ENCODE assay signal across 8 cellular contexts in the genomic region with DNA sequence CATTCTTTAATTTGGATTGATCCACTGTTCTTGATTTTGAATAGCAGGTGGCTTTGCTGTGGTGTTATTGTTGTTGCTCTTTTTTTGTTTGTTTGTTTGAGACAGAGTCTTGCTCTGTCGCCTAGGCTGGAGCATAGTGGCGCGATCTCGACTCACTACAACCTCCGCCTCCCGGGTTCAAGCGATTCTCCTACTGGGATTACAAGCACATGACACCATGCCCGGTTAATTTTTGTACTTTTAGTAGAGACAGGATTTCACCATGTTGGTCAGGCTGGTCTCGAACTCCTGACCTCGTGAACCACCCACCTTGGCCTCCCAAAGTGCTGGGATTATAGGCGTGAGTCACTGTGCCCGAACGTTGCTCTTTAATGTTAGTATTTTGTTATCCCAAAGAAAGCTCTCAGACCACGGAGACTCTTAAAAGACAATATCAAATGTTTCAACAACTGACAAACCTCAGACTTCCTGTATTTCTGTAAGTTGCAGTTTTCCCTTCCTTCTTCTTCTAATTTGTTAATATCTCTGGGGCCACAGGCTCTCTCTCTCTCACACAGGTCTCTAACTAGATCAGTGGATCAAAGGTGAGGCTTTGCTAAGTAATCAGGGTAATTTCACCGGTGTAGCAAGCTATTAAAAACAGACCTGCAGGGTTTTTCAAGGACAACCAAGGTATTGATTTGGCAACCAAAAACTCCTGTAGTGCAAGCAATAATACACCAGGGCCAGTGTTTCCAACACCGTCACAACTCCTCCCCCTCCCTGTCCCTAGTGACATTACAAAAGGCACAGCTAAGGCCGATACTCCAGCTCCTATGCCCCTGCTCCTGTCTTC. TPM values are rescaled to one million over a fixed set of nuclear protein-coding genes. Genes with fewer than 3 reads are reported as not detected.
DNase-seq lines count a peak whose midpoint lies in the region; ATAC-seq and TF ChIP-seq lines count a peak whose summit lies in the region.

No MANE protein-coding gene starts in this region.

- H3K4me1 Mint-ChIP-seq in CD4-positive, CD25-positive, alpha-beta regulatory T cell, result peaks cover 14 to 50% (median 20%) of the 10 kb centered on the region in 4 donors
- peaks cover 20% of the 10 kb centered on the region for H3K4me1 Mint-ChIP-seq in T-helper 17 cell

- DNase-seq in CD4-positive, CD25-positive, alpha-beta regulatory T cell, result peak in 2 of 3 donors; percentile 19 to 57
- peak; percentile 95 for DNase-seq in HS-5 (ENCODE audit: low read depth)
- peak in 1 of 3 donors; percentile 13 for DNase-seq in T-helper 17 cell
- peak in 2 of 61 donors; percentile 1 to 7 for DNase-seq in caudate nucleus (lab: John Stamatoyannopoulos, UW)
- no peak for DNase-seq in lung (ENCODE audit: low spot score)
- DNase-seq in tibial nerve (ENCODE audit: low spot score in 2 of 2), result peak; percentile 33 to 61
- no peak for DNase-seq in activated CD4-positive, CD25-positive, alpha-beta regulatory T cell (lab: John Stamatoyannopoulos, UW)

- no peaks in the 10 kb centered on the region for H3K9me3 Mint-ChIP-seq in CD4-positive, CD25-positive, alpha-beta regulatory T cell

- no peaks in the 10 kb centered on the region for H3K9me3 ChIP-seq in CD4-positive, CD25-positive, alpha-beta regulatory T cell (ENCODE audit: control insufficient read depth in 2 of 2, low read length in 2 of 2)
- H3K9me3 ChIP-seq in T-helper 17 cell (ENCODE audit: control insufficient read depth, low read length, poor library complexity, severe bottlenecking) (no peaks in the 10 kb centered on the region), lung (ENCODE audit: control insufficient read depth in 2 of 2, insufficient read depth in 1 of 2, low read length in 1 of 2) (peaks cover 0 to 2% of the 10 kb centered on the region in 2 donors), tibial nerve (no peaks in the 10 kb centered on the region)

- H3K27ac Mint-ChIP-seq in CD4-positive, CD25-positive, alpha-beta regulatory T cell, result peak overlapping the region; percentile 94 to 97 (median 95)
- H3K27ac Mint-ChIP-seq in T-helper 17 cell, result peak overlapping the region; percentile 99

- H3K4me3 Mint-ChIP-seq in CD4-positive, CD25-positive, alpha-beta regulatory T cell, result peak overlapping the region; percentile 69 to 93 (median 87)
- peak overlapping the region; percentile 91 for H3K4me3 Mint-ChIP-seq in T-helper 17 cell

- peak; percentile 45 to 52 for ATAC-seq in CD4-positive, CD25-positive, alpha-beta regulatory T cell (ENCODE audit: low read depth in 2 of 2)
- ATAC-seq in GM19467 (IDR thresholded peaks at IDR 0.05; ENCODE audit: unreplicated experiment) (peak; percentile 39), T-helper 17 cell (peak; percentile 77), lung (ENCODE audit: insufficient read depth, low FRiP score) (no peak)

- H3K4me1 ChIP-seq in CD4-positive, CD25-positive, alpha-beta regulatory T cell (ENCODE audit: control insufficient read depth, insufficient read depth, low read length, poor library complexity, severe bottlenecking), result peaks cover 21% of the 10 kb centered on the region
- peaks cover 0 to 2% of the 10 kb centered on the region in 2 donors for H3K4me1 ChIP-seq in lung (ENCODE audit: control insufficient read depth in 2 of 2, insufficient read depth in 2 of 2, low read length in 2 of 2)
- peaks cover 0 to 18% (median 8%) of the 10 kb centered on the region in 4 donors for H3K4me1 ChIP-seq in tibial nerve

- TF ChIP-seq CTCF in lung (IDR thresholded peaks at IDR 0.05; ENCODE audit: control extremely low read depth, extremely low read depth), result no peak
- TF ChIP-seq CTCF in tibial nerve (IDR thresholded peaks at IDR 0.05), result no peak

- H3K27me3 Mint-ChIP-seq in CD4-positive, CD25-positive, alpha-beta regulatory T cell, result no peaks in the 10 kb centered on the region
- no peaks in the 10 kb centered on the region for H3K27me3 Mint-ChIP-seq in T-helper 17 cell

- peak overlapping the region; percentile 61 for H3K4me3 ChIP-seq in CD4-positive, CD25-positive, alpha-beta regulatory T cell (ENCODE audit: low read depth, low read length)
- H3K4me3 ChIP-seq in lung (no peak overlapping the region), tibial nerve (peak overlapping the region in 1 of 4 donors; percentile 8)

- no peaks in the 10 kb centered on the region for H3K36me3 ChIP-seq in CD4-positive, CD25-positive, alpha-beta regulatory T cell (ENCODE audit: control insufficient read depth, insufficient read depth, low read length)
- no peaks in the 10 kb centered on the region for H3K36me3 ChIP-seq in lung (ENCODE audit: control insufficient read depth in 2 of 2, insufficient read depth in 2 of 2, low read length in 2 of 2)
- no peaks in the 10 kb centered on the region for H3K36me3 ChIP-seq in tibial nerve

- no peaks in the 10 kb centered on the region for H3K27me3 ChIP-seq in CD4-positive, CD25-positive, alpha-beta regulatory T cell (ENCODE audit: control insufficient read depth, insufficient read depth, low read length)
- no peaks in the 10 kb centered on the region for H3K27me3 ChIP-seq in lung (ENCODE audit: control insufficient read depth, insufficient read depth)
- no peaks in the 10 kb centered on the region for H3K27me3 ChIP-seq in tibial nerve

- H3K36me3 Mint-ChIP-seq in CD4-positive, CD25-positive, alpha-beta regulatory T cell, result no peaks in the 10 kb centered on the region
- no peaks in the 10 kb centered on the region for H3K36me3 Mint-ChIP-seq in T-helper 17 cell (ENCODE audit: low read depth)

- no peak for TF ChIP-seq EP300 in tibial nerve (IDR thresholded peaks at IDR 0.05)

- WGBS in lung, 2 donors, result 37 to 55% methylated on average over 17 of the region's 17 CpGs
- 54 to 58% methylated on average over 17 of the region's 17 CpGs for WGBS in tibial nerve, 2 donors

- peak overlapping the region; percentile 75 for H3K27ac ChIP-seq in CD4-positive, CD25-positive, alpha-beta regulatory T cell (ENCODE audit: insufficient read depth, low read length, poor library complexity, severe bottlenecking)
- H3K27ac ChIP-seq in caudate nucleus (ENCODE audit: low read depth, low read length), result peak overlapping the region; percentile 36
- H3K27ac ChIP-seq in lung (ENCODE audit: low read depth in 1 of 2, low read length in 1 of 2), result peak overlapping the region; percentile 33 to 78
- peak overlapping the region; percentile 14 to 75 (median 65) for H3K27ac ChIP-seq in tibial nerve

- no peak for TF ChIP-seq POLR2A in tibial nerve (IDR thresholded peaks at IDR 0.05)

RNA-seq across cellular contexts. Expression of a gene that starts 48.8 kb away (rescaled TPM):
- total RNA-seq in CD4-positive, CD25-positive, alpha-beta regulatory T cell, result 70.9 TPM
- 10 to 100 TPM; 15.6 to 28.6 (median 17.5) TPM for polyA plus RNA-seq in CD4-positive, CD25-positive, alpha-beta regulatory T cell
- total RNA-seq in T-helper 17 cell, result 10 to 100 TPM; 70.4 to 72.8 TPM
- total RNA-seq in lung, result 10 to 100 TPM; 32.2 to 32.6 TPM
- polyA plus RNA-seq in lung, result 10 to 100 TPM in 1 of 2 donors, 1 to 10 TPM in 1; 6.0 to 16.8 TPM
- 10 to 100 TPM; 21.4 to 24.3 (median 23.1) TPM for total RNA-seq in tibial nerve

Comparison
In these comparisons a context has a peak if more than half of its experiments do, and no peak if none do; other contexts are left out.
1. DNase-seq: peak in CD4-positive, CD25-positive, alpha-beta regulatory T cell (2 of 3), HS-5 (single experiment) and tibial nerve (2 of 2); none in lung (single experiment) and activated CD4-positive, CD25-positive, alpha-beta regulatory T cell (0 of 4).
2. Peak in every context shown above with its lines, with median percentiles within 50 percentile points of each other: H3K27ac ChIP-seq.